ENCODE assay signal across 8 cellular contexts in the genomic region with DNA sequence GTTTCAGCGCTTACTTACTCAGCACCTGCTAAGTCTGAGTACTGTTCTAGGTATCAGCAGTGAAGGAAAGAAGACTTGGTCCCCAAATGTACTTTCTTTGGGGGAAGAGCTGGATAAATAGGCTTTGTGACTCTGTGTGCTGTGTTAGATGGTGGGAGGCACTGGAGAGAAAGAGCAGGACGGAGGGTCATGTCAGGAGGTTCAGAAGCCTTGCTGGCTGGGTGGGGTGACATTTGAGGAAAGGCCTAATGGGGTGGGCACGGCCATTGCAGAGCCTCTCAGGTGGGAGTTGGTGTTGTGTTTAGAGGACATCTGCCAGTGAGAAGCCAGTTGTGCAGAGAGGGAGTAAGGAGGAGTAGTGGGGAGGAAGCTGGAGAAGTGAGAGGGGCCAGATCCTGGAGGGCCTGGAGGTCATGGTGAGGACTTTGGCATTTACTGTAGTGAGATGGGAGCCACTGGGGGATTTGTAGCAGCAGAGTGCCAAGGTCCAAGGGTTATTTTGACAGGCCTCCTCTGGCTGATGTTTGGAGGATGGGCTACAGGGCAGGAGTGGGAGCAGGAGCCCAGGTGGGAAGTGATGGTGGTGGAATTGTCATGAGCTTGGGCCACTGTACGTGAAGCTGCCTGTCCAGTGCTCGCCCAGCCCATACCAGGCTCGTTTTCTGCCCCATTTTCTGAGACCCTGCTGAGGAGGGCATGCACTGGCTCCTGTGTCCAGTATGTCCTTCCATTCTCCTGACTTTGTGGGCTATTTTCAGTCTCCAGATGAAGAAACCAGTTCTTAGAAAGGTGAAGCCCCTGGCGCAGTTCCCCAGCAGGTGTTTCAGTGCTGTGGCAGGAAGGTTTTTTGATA. TPM values are rescaled to one million over a fixed set of nuclear protein-coding genes. Genes with fewer than 3 reads are reported as not detected.
DNase-seq lines count a peak whose midpoint lies in the region; ATAC-seq, FAIRE-seq and TF ChIP-seq lines count a peak whose summit lies in the region.

No MANE protein-coding gene starts in this region.

- WGBS in spleen, 5 donors = 84 to 89% (median 85%) methylated on average over 7 of the region's 7 CpGs

- H4K20me1 ChIP-seq in keratinocyte (ENCODE audit: control insufficient read depth, extremely low read depth, insufficient read depth, low read length) = no peaks in the 10 kb centered on the region

- peaks cover 2% of the 10 kb centered on the region for H3K9me1 ChIP-seq in keratinocyte (ENCODE audit: control insufficient read depth, extremely low read depth, insufficient read depth, low read length)

- intact Hi-C loops in activated CD8-positive, alpha-beta T cell treated with anti-CD3 and anti-CD28 coated beads for 36 hours (cut with micrococcal nuclease) = loop anchor here (5.0 kb wide), 3 partner anchors 34 to 64 kb away; partner anchors contain the start of gene FKBP1A
- intact Hi-C loops in spleen (cut with DNase I; ENCODE audit: low total_unique reads) = loop anchor here (5.0 kb wide), 1 partner anchor 64 kb away; the partner anchor contains the start of gene FKBP1A

- H3K4me3 ChIP-seq in keratinocyte (ENCODE audit: control insufficient read depth in 2 of 3, extremely low read depth in 1 of 3, insufficient read depth in 2 of 3, low read depth in 1 of 3, low read length in 3 of 3) = peak overlapping the region; percentile 12 to 53 (median 45)
- no peak overlapping the region for H3K4me3 ChIP-seq in spleen

- H3K79me2 ChIP-seq in keratinocyte (ENCODE audit: control insufficient read depth, insufficient read depth, low read length) = peaks cover 64% of the 10 kb centered on the region

- H3K36me3 ChIP-seq in keratinocyte (ENCODE audit: control insufficient read depth in 2 of 2, extremely low read depth in 1 of 2, insufficient read depth in 2 of 2, low read length in 2 of 2) = peaks cover 0 to 4% of the 10 kb centered on the region in 2 experiments
- H3K36me3 ChIP-seq in spleen = peaks cover 0 to 31% (median 0%) of the 10 kb centered on the region in 6 donors

- peak; percentile 24 for DNase-seq in DMS53 (lab: John Stamatoyannopoulos, UW)
- no peak for DNase-seq in DMS53 treated with DMSO at 0.1 percent for 48 hours (lab: John Stamatoyannopoulos, UW; ENCODE audit: unreplicated experiment)
- DNase-seq in activated CD8-positive, alpha-beta T cell treated with anti-CD3 and anti-CD28 coated beads for 36 hours = no peak
- no peak for DNase-seq in keratinocyte (ENCODE audit: low read depth, low spot score)
- peak; percentile 50 for DNase-seq in spleen
- no peak for DNase-seq in SIG-M5 treated with dmso at 0.1 percent for 504 hours (lab: John Stamatoyannopoulos, UW; ENCODE audit: unreplicated experiment)

- H3K27ac ChIP-seq in keratinocyte (ENCODE audit: control insufficient read depth, insufficient read depth, low read length) = peak overlapping the region; percentile 99
- H3K27ac ChIP-seq in spleen = peak overlapping the region; percentile 42 to 99 (median 97)

- H3K4me2 ChIP-seq in keratinocyte (ENCODE audit: control insufficient read depth, extremely low read depth, insufficient read depth, low read depth, low read length) = peak overlapping the region; percentile 96

- ATAC-seq in activated CD8-positive, alpha-beta T cell treated with anti-CD3 and anti-CD28 coated beads for 36 hours = no peak
- ATAC-seq in GM21367 (IDR thresholded peaks at IDR 0.05; ENCODE audit: unreplicated experiment) (no peak), GM21737 (IDR thresholded peaks at IDR 0.05; ENCODE audit: unreplicated experiment) (no peak)

- peaks cover 32% of the 10 kb centered on the region for H3K4me1 Mint-ChIP-seq in activated CD8-positive, alpha-beta T cell treated with anti-CD3 and anti-CD28 coated beads for 36 hours (ENCODE audit: low read depth)

- H3K9me3 Mint-ChIP-seq in activated CD8-positive, alpha-beta T cell treated with anti-CD3 and anti-CD28 coated beads for 36 hours = no peaks in the 10 kb centered on the region

- H3K9me3 ChIP-seq in keratinocyte (ENCODE audit: control insufficient read depth, low read depth, low read length) (no peaks in the 10 kb centered on the region), spleen (no peaks in the 10 kb centered on the region)

- no peak for TF ChIP-seq POLR2A in spleen (IDR thresholded peaks at IDR 0.05)

- peaks cover 72% of the 10 kb centered on the region for H3K4me1 ChIP-seq in keratinocyte (ENCODE audit: control insufficient read depth, extremely low read depth, insufficient read depth, low read length)
- peaks cover 43 to 89% (median 75%) of the 10 kb centered on the region in 6 donors for H3K4me1 ChIP-seq in spleen

- POLR2A ChIA-PET in activated CD8-positive, alpha-beta T cell treated with anti-CD3 and anti-CD28 coated beads for 36 hours (lab: Charles Lee) = interaction anchor here (0.7 to 1.5 kb wide), 6 partner anchors 42 to 337 kb away, joined by 3 to 4 read pairs (median 3); no protein-coding TSS in a partner anchor

- peaks cover 29% of the 10 kb centered on the region for H3K36me3 Mint-ChIP-seq in activated CD8-positive, alpha-beta T cell treated with anti-CD3 and anti-CD28 coated beads for 36 hours (ENCODE audit: low read depth)

- FAIRE-seq in keratinocyte (lab: Jason Lieb, UNC) = peak; percentile 44

- dilution Hi-C loops in keratinocyte (cut with MboI; ENCODE audit: extremely low pct_ligation_motif_present, low sequenced_read_pairs) = no loop called here

- CTCF ChIA-PET in activated CD8-positive, alpha-beta T cell treated with anti-CD3 and anti-CD28 coated beads for 36 hours (lab: Charles Lee) = interaction anchor here (0.9 to 3.1 kb wide), 6 partner anchors 15 to 200 kb away, joined by 3 to 9 read pairs (median 4); partner anchors contain the start of gene NSFL1C

- no peak overlapping the region for H3K4me3 Mint-ChIP-seq in activated CD8-positive, alpha-beta T cell treated with anti-CD3 and anti-CD28 coated beads for 36 hours

- H3K9ac ChIP-seq in keratinocyte (ENCODE audit: control insufficient read depth, extremely low read depth, insufficient read depth, low read length) = peak overlapping the region; percentile 100

- H3K27me3 ChIP-seq in keratinocyte (ENCODE audit: control insufficient read depth, extremely low read depth, insufficient read depth, low read length) = no peaks in the 10 kb centered on the region
- H3K27me3 ChIP-seq in spleen (replicated peaks in 1 of 7) = no peaks in the 10 kb centered on the region

- peak overlapping the region; percentile 19 for H3K27ac Mint-ChIP-seq in activated CD8-positive, alpha-beta T cell treated with anti-CD3 and anti-CD28 coated beads for 36 hours

- H2AFZ ChIP-seq in keratinocyte (ENCODE audit: control insufficient read depth, low read length) = no peak overlapping the region

- TF ChIP-seq CTCF in activated CD8-positive, alpha-beta T cell treated with anti-CD3 and anti-CD28 coated beads for 36 hours (IDR thresholded peaks at IDR 0.05) = no peak
- TF ChIP-seq CTCF in keratinocyte (optimal IDR thresholded peaks at IDR 0.05 in 1 of 3, IDR thresholded peaks at IDR 0.05 in 1 of 3, conservative IDR thresholded peaks at IDR 0.05 in 1 of 3; ENCODE audit: extremely low read depth in 1 of 3, insufficient read depth in 2 of 3, low read length in 3 of 3) (no peak), spleen (IDR thresholded peaks at IDR 0.05 in 8 of 11, conservative IDR thresholded peaks at IDR 0.05 in 3 of 11) (no peak)

- H3K27me3 Mint-ChIP-seq in activated CD8-positive, alpha-beta T cell treated with anti-CD3 and anti-CD28 coated beads for 36 hours = no peaks in the 10 kb centered on the region

RNA-seq across cellular contexts. Expression of gene SDCBP2, which starts 0.9 kb away (rescaled TPM):
- total RNA-seq in activated CD8-positive, alpha-beta T cell treated with anti-CD3 and anti-CD28 coated beads for 36 hours = 1 to 10 TPM; 3.0 to 3.7 TPM
- polyA plus RNA-seq in keratinocyte (27.8 to 78.9 TPM (median 36.0 TPM) in 3 replicates), spleen (1 to 10 TPM; 2.0 to 3.7 (median 3.0) TPM)
- 169 TPM for polyA plus RNA-seq in keratinocyte (2011; ENCODE audit: low read depth)
- polyA plus RNA-seq in keratinocyte (2011; cell fraction: cytosol; rRNA removed) = 35.5 and 51.1 TPM in 2 replicates
- polyA plus RNA-seq in keratinocyte (2011; cell fraction: nucleus; rRNA removed) = 75.7 and 82.7 TPM in 2 replicates
- 22.3 and 259 TPM in 2 replicates for polyA plus RNA-seq in keratinocyte (2012; ENCODE audit: low replicate concordance)
- polyA minus RNA-seq in keratinocyte = 7.2 to 26.4 TPM (median 15.1 TPM) in 3 replicates
- polyA minus RNA-seq in keratinocyte (2011; cell fraction: cytosol; rRNA and poly(A)+ RNA removed) = 35.1 TPM
- 30.1 and 36.9 TPM in 2 replicates for polyA minus RNA-seq in keratinocyte (2011; cell fraction: nucleus; rRNA and poly(A)+ RNA removed)
- 1 to 10 TPM; 2.1 to 7.1 (median 3.5) TPM for total RNA-seq in spleen

Comparison
In these comparisons a context has a peak if more than half of its experiments do, and no peak if none do; other contexts are left out.
1. DNase-seq: peak in DMS53 (single experiment) and spleen (single experiment); none in DMS53 treated with DMSO at 0.1 percent for 48 hours (single experiment), activated CD8-positive, alpha-beta T cell treated with anti-CD3 and anti-CD28 coated beads for 36 hours (single experiment), keratinocyte (single experiment) and SIG-M5 treated with dmso at 0.1 percent for 504 hours (single experiment).
2. H3K4me3 ChIP-seq: peak in keratinocyte (3 of 3); none in spleen (0 of 8).